14 cellular contexts compared by ENCODE assay signal in the genomic region with DNA sequence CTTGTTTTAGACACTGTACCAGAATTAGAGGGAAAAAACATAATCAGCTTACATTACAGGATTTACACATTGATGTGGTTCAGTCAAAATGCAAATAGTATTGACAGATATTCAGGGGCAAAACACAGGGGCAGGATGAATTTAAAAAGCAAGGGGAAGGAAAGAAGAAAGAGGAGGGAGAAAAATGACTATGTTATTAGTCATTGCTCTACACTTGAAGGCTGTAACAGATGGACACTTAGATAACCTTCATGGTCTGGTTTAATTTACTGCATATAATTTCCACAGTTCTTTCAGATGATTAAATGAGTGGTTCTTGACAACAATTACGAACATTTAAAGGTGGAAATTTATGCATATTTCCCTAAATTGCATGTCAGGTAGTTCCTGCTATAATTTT. TPM values are rescaled to one million over a fixed set of nuclear protein-coding genes. Genes with fewer than 3 reads are reported as not detected.
A peak's percentile ranks its signal among the peaks of the same experiment; 100 is the strongest.
DNase-seq lines count a peak whose midpoint lies in the region; ATAC-seq and TF ChIP-seq lines count a peak whose summit lies in the region.
"Had no signal": no experiment of that assay in that cellular context is flagged by ENCODE, and none has a peak within 500 bp of the region (broad histone marks: within the 10 kb centered on the region; RNA-seq: fewer than 3 reads in every experiment).

No MANE protein-coding gene starts in this region.

- H3K79me2 ChIP-seq in GM23338 (replicated peaks; ENCODE audit: insufficient read depth): peaks cover 85% of the 10 kb centered on the region

- peaks cover 15% of the 10 kb centered on the region for H3K4me1 Mint-ChIP-seq in GM23338

- H3K4me3 ChIP-seq in GM23338 (no peak overlapping the region), fibroblast of villous mesenchyme (ENCODE audit: low read depth, low read length) (no peak overlapping the region)
- H3K4me3 ChIP-seq: neural progenitor cell, testis had no signal

- peaks cover 5% of the 10 kb centered on the region; the same call in 1 of the 2 replicates for H4K20me1 ChIP-seq in GM23338 (replicated peaks; ENCODE audit: insufficient read depth)

- H3K27ac ChIP-seq in GM23338 (ENCODE audit: low read depth): no peak overlapping the region
- H3K27ac ChIP-seq: epithelial cell of prostate, neural progenitor cell, testis had no signal

- no peaks in the 10 kb centered on the region for H3K36me3 ChIP-seq in GM23338 (ENCODE audit: insufficient read depth)
- H3K36me3 ChIP-seq: neural progenitor cell had no signal

- H3K4me2 ChIP-seq in GM23338: no peak overlapping the region
- H3K4me2 ChIP-seq: neural progenitor cell had no signal

- no peak overlapping the region for H3K4me3 Mint-ChIP-seq in GM23338
- H3K4me3 Mint-ChIP-seq: neural progenitor cell had no signal

- no peaks in the 10 kb centered on the region for H3F3A ChIP-seq in GM23338 (replicated peaks; ENCODE audit: low read depth)

- no peaks in the 10 kb centered on the region for H3K9me3 Mint-ChIP-seq in GM23338
- H3K9me3 Mint-ChIP-seq: neural progenitor cell had no signal

- no peaks in the 10 kb centered on the region for H3K9me2 ChIP-seq in GM23338 (ENCODE audit: insufficient read depth)

- DNase-seq in AG08395 (ENCODE audit: low spot score) (peak; percentile 29), GM23338 (ENCODE audit: low spot score) (no peak), fibroblast of villous mesenchyme (ENCODE audit: low read depth) (peak; percentile 43), NCI-H2227 (lab: John Stamatoyannopoulos, UW; ENCODE audit: unreplicated experiment) (no peak), DMS79 (lab: John Stamatoyannopoulos, UW) (no peak)
- no peak for DNase-seq in stimulated activated CD4-positive, alpha-beta T cell treated with anti-CD3 and anti-CD28 coated beads, Interleukin-2, amount 100 ng/mL, for 24 hours
- DNase-seq: activated CD4-positive, alpha-beta T cell treated with anti-CD3 and anti-CD28 coated beads for 1 hour; COR-L47; NCI-H1105 treated with DMSO at 0.1 percent for 48 hours; testis had no signal

- H3K27ac Mint-ChIP-seq in GM23338: 0 out of 2 replicates have a peak overlapping the region, but pooled peaks have one; percentile 25
- H3K27ac Mint-ChIP-seq: neural progenitor cell had no signal

- H3K27me3 Mint-ChIP-seq in GM23338 (ENCODE audit: insufficient read depth, low read depth, poor library complexity): no peaks in the 10 kb centered on the region

- TF ChIP-seq CTCF in GM23338 (conservative IDR thresholded peaks at IDR 0.05; ENCODE audit: low read depth in 2 of 2) (no peak), fibroblast of villous mesenchyme (IDR thresholded peaks at IDR 0.05; ENCODE audit: insufficient read depth, low read depth, low read length) (no peak)

- H3K27me3 ChIP-seq in GM23338 (ENCODE audit: insufficient read depth): no peaks in the 10 kb centered on the region
- H3K27me3 ChIP-seq: neural progenitor cell, testis had no signal

- H3K4me1 ChIP-seq in GM23338 (ENCODE audit: insufficient read depth): peaks cover 6% of the 10 kb centered on the region; the same call in 1 of the 2 replicates
- H3K4me1 ChIP-seq: testis had no signal

- no peak overlapping the region for H2AFZ ChIP-seq in GM23338
- H2AFZ ChIP-seq: neural progenitor cell had no signal

- H3K36me3 Mint-ChIP-seq in GM23338 (ENCODE audit: low read depth): no peaks in the 10 kb centered on the region; the same call in 2 of the 3 replicates
- H3K36me3 Mint-ChIP-seq: neural progenitor cell had no signal

- ATAC-seq in GM23338 (no peak), SK-N-SH treated with all-trans-retinoic acid at 6 μM for 48 hours (peak; percentile 83), GM19324 (IDR thresholded peaks at IDR 0.05; ENCODE audit: low FRiP score, unreplicated experiment) (no peak)

TF ChIP-seq in GM23338, 12 proteins besides CTCF, POLR2A, EP300 and RAD21:
- TF ChIP-seq, protein P1, sequence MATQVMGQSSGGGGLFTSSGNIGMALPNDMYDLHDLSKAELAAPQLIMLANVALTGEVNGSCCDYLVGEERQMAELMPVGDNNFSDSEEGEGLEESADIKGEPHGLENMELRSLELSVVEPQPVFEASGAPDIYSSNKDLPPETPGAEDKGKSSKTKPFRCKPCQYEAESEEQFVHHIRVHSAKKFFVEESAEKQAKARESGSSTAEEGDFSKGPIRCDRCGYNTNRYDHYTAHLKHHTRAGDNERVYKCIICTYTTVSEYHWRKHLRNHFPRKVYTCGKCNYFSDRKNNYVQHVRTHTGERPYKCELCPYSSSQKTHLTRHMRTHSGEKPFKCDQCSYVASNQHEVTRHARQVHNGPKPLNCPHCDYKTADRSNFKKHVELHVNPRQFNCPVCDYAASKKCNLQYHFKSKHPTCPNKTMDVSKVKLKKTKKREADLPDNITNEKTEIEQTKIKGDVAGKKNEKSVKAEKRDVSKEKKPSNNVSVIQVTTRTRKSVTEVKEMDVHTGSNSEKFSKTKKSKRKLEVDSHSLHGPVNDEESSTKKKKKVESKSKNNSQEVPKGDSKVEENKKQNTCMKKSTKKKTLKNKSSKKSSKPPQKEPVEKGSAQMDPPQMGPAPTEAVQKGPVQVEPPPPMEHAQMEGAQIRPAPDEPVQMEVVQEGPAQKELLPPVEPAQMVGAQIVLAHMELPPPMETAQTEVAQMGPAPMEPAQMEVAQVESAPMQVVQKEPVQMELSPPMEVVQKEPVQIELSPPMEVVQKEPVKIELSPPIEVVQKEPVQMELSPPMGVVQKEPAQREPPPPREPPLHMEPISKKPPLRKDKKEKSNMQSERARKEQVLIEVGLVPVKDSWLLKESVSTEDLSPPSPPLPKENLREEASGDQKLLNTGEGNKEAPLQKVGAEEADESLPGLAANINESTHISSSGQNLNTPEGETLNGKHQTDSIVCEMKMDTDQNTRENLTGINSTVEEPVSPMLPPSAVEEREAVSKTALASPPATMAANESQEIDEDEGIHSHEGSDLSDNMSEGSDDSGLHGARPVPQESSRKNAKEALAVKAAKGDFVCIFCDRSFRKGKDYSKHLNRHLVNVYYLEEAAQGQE (IDR thresholded peaks at IDR 0.05; ENCODE audit: unreplicated experiment): no peak
TF ChIP-seq in GM23338: peak in this region for 0.

TF ChIP-seq in SK-N-SH treated with all-trans-retinoic acid at 6 μM for 48 hours, 23 proteins besides CTCF, POLR2A, EP300 and RAD21:
- TF ChIP-seq ZNF70 (CRISPR knock-in tag; IDR thresholded peaks at IDR 0.05) (no peak), ISL1 (CRISPR knock-in tag; IDR thresholded peaks at IDR 0.05) (peak; percentile 65), ZNF565 (CRISPR knock-in tag; conservative IDR thresholded peaks at IDR 0.05; ENCODE audit: low read depth) (no peak), CSDC2 (CRISPR knock-in tag; IDR thresholded peaks at IDR 0.05) (no peak), SNAI2 (CRISPR knock-in tag; IDR thresholded peaks at IDR 0.05) (no peak), ZFP3 (CRISPR knock-in tag; IDR thresholded peaks at IDR 0.05) (no peak)

RNA-seq across cellular contexts. Expression of a gene that starts 7.6 kb away (rescaled TPM):
- total RNA-seq in GM23338 (2014; rRNA removed; shearing (Covaris generic)): 34.4 and 39.4 TPM in 2 replicates
- 187 TPM in 2 replicates for polyA plus RNA-seq in GM23338 (2016; fragmentation: Nextera tagmentation; extraction: Ambion mirVana)
- total RNA-seq in fibroblast of villous mesenchyme: 7.1 and 8.6 TPM in 2 replicates

Comparison
In these comparisons a context has a peak if more than half of its experiments do, and no peak if none do; other contexts are left out.
1. DNase-seq: peak in AG08395 (single experiment) and fibroblast of villous mesenchyme (single experiment); none in GM23338 (single experiment), NCI-H2227 (single experiment), stimulated activated CD4-positive, alpha-beta T cell treated with anti-CD3 and anti-CD28 coated beads, Interleukin-2, amount 100 ng/mL, for 24 hours (0 of 2) and DMS79 (single experiment).